In the genomic region with DNA sequence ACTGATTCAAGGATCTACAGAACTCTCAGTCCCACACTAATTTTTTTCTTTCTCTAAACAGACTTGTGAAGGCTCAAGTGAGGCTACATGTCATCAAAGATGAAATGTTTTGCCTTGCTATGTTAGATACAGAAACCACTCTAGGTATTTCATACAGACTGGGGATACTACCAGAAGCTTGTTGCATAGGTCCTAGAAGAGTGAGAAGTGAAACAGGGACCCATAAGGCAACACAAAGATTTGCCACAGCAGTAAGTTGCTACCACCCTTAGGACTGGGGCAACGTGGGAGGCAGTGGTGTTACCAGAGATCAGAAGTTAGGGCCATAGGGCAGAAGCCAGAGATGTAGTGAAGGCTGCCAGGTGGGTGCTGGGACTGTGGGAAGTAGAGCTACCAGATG, we compare ENCODE assay signal across 1 cellular context.
TF ChIP-seq lines count a peak whose summit lies in the region.

No MANE protein-coding gene starts in this region.

TF ChIP-seq in GM12878, 131 proteins besides CTCF, POLR2A, EP300 and RAD21 (continued from another document):
- TF ChIP-seq PAX8 (IDR thresholded peaks at IDR 0.05), result no peak
- TF ChIP-seq SMAD5 (IDR thresholded peaks at IDR 0.05; ENCODE audit: low read depth), result no peak
- TF ChIP-seq, protein P1, sequence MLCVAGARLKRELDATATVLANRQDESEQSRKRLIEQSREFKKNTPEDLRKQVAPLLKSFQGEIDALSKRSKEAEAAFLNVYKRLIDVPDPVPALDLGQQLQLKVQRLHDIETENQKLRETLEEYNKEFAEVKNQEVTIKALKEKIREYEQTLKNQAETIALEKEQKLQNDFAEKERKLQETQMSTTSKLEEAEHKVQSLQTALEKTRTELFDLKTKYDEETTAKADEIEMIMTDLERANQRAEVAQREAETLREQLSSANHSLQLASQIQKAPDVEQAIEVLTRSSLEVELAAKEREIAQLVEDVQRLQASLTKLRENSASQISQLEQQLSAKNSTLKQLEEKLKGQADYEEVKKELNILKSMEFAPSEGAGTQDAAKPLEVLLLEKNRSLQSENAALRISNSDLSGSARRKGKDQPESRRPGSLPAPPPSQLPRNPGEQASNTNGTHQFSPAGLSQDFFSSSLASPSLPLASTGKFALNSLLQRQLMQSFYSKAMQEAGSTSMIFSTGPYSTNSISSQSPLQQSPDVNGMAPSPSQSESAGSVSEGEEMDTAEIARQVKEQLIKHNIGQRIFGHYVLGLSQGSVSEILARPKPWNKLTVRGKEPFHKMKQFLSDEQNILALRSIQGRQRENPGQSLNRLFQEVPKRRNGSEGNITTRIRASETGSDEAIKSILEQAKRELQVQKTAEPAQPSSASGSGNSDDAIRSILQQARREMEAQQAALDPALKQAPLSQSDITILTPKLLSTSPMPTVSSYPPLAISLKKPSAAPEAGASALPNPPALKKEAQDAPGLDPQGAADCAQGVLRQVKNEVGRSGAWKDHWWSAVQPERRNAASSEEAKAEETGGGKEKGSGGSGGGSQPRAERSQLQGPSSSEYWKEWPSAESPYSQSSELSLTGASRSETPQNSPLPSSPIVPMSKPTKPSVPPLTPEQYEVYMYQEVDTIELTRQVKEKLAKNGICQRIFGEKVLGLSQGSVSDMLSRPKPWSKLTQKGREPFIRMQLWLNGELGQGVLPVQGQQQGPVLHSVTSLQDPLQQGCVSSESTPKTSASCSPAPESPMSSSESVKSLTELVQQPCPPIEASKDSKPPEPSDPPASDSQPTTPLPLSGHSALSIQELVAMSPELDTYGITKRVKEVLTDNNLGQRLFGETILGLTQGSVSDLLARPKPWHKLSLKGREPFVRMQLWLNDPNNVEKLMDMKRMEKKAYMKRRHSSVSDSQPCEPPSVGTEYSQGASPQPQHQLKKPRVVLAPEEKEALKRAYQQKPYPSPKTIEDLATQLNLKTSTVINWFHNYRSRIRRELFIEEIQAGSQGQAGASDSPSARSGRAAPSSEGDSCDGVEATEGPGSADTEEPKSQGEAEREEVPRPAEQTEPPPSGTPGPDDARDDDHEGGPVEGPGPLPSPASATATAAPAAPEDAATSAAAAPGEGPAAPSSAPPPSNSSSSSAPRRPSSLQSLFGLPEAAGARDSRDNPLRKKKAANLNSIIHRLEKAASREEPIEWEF (IDR thresholded peaks at IDR 0.05; ENCODE audit: insufficient replicate concordance, low read depth, low read length), result no peak
- TF ChIP-seq, protein P2, sequence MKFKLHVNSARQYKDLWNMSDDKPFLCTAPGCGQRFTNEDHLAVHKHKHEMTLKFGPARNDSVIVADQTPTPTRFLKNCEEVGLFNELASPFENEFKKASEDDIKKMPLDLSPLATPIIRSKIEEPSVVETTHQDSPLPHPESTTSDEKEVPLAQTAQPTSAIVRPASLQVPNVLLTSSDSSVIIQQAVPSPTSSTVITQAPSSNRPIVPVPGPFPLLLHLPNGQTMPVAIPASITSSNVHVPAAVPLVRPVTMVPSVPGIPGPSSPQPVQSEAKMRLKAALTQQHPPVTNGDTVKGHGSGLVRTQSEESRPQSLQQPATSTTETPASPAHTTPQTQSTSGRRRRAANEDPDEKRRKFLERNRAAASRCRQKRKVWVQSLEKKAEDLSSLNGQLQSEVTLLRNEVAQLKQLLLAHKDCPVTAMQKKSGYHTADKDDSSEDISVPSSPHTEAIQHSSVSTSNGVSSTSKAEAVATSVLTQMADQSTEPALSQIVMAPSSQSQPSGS (IDR thresholded peaks at IDR 0.05; ENCODE audit: low read length), result no peak
- TF ChIP-seq WRNIP1 (IDR thresholded peaks at IDR 0.05; ENCODE audit: borderline replicate concordance, low read depth, low read length), result no peak
TF ChIP-seq in GM12878: peak in this region for 0.
